In the genomic region with DNA sequence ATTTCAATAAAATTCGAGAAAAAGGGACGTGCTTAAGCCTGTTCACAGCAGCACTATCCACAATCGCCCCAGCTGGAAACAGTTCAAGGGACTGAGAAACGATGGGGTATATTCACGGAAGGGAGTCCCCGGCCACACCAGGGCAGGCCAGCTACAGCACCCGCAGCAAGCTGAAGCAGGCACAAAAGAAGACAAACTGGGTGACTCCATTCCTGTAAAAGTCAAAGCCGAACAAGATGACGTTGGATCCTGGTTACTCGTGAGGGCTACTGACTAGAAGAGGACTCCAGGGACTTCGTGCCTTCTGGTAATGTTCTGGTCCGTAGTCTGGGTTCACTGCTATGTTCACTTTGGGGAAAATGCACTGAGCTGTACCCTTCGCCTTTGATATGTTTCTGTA, we compare ENCODE assay signal across 19 cellular contexts. TPM values are rescaled to one million over a fixed set of nuclear protein-coding genes. Genes with fewer than 3 reads are reported as not detected.
DNase-seq lines count a peak whose midpoint lies in the region; ATAC-seq and TF ChIP-seq lines count a peak whose summit lies in the region.
"Had no signal": no experiment of that assay in that cellular context is flagged by ENCODE, and none has a peak within 500 bp of the region (broad histone marks: within the 10 kb centered on the region; RNA-seq: fewer than 3 reads in every experiment).

No MANE protein-coding gene starts in this region.

- ATAC-seq in IMR-90 (ENCODE audit: low read depth) = no peak
- ATAC-seq: stimulated activated naive B cell treated with anti-CD40 and anti-IgM and Interleukin-4, amounts not matched to agents 10 μg/mL and 1 μg/mL and 100 μg/mL, for 72 hours; T-helper 17 cell had no signal

- peak overlapping the region; percentile 100 for H2AK5ac ChIP-seq in IMR-90 (ENCODE audit: low read depth, low read length)

- H3K14ac ChIP-seq in IMR-90 (replicated peaks; ENCODE audit: low read depth, low read length) = peak overlapping the region; percentile 96

- H4K5ac ChIP-seq in IMR-90 (ENCODE audit: low read depth, low read length) = peak overlapping the region; percentile 96

- no peak for DNase-seq in IMR-90
- peak; percentile 12 for DNase-seq in testis
- no peak for DNase-seq in NCI-H526 (lab: John Stamatoyannopoulos, UW)
- no peak for DNase-seq in COLO668 (lab: John Stamatoyannopoulos, UW; ENCODE audit: unreplicated experiment)
- DNase-seq in T-helper 2 cell = no peak
- no peak for DNase-seq in effector CD8-positive, alpha-beta T cell (lab: John Stamatoyannopoulos, UW)
- DNase-seq: activated CD4-positive, CD25-positive, alpha-beta regulatory T cell treated with anti-CD3 and anti-CD28 coated beads, Interleukin-2, amount 50 U/mL, for 72 hours; activated naive CD4-positive, alpha-beta T cell; BE2C; DMS153; NCI-H1436 treated with DMSO at 0.1 percent for 48 hours; NCI-H2227 treated with DMSO at 0.1 percent for 48 hours; NK-92 treated with Interleukin-12 subunit alpha and Interleukin-12 subunit beta, amount 100 ng/mL, for 24 hours; small intestine; stimulated activated naive B cell treated with anti-CD40 and anti-IgM and Interleukin-4, amounts not matched to agents 10 μg/mL and 1 μg/mL and 100 μg/mL, for 72 hours; T-helper 17 cell had no signal

- peak overlapping the region; percentile 99 for H3K18ac ChIP-seq in IMR-90 (ENCODE audit: low read depth, low read length)

- H2BK120ac ChIP-seq in IMR-90 (ENCODE audit: low read depth, low read length) = peak overlapping the region; percentile 98

- peak overlapping the region; percentile 59 for H2AFZ ChIP-seq in IMR-90 (replicated peaks; ENCODE audit: low read length, poor library complexity)

- H2BK20ac ChIP-seq in IMR-90 (ENCODE audit: low read depth, low read length) = peak overlapping the region; percentile 99

- in situ Hi-C loops in IMR-90 (cut with MboI; ENCODE audit: low sequenced_read_pairs) = no loop called here

- H3K36me3 ChIP-seq in IMR-90 (ENCODE audit: control insufficient read depth, insufficient read depth, low read length) = peaks cover 18% of the 10 kb centered on the region
- H3K36me3 ChIP-seq in duodenal mucosa (ENCODE audit: control insufficient read depth in 1 of 2, insufficient read depth in 2 of 2, low read length in 2 of 2) = no peaks in the 10 kb centered on the region
- H3K36me3 ChIP-seq in muscle layer of duodenum (ENCODE audit: control insufficient read depth in 1 of 2, insufficient read depth in 2 of 2, low read length in 2 of 2) = peaks cover 4 to 6% of the 10 kb centered on the region in 2 donors
- H3K36me3 ChIP-seq in testis (ENCODE audit: low read depth, missing control alignments) = no peaks in the 10 kb centered on the region
- H3K36me3 ChIP-seq: BE2C had no signal

- peak overlapping the region; percentile 99 for H4K91ac ChIP-seq in IMR-90 (ENCODE audit: insufficient read depth, low read depth, low read length)

- H3K27ac ChIP-seq in IMR-90 (ENCODE audit: insufficient read depth, low read length) (peak overlapping the region; percentile 99), duodenal mucosa (ENCODE audit: low read depth, low read length) (peak overlapping the region; percentile 45), muscle layer of duodenum (ENCODE audit: low read length) (peak overlapping the region; percentile 85), testis (peak overlapping the region; percentile 8 to 84)
- H3K27ac ChIP-seq: KMS-11 had no signal

- H3K27me3 ChIP-seq in IMR-90 (ENCODE audit: control insufficient read depth, insufficient read depth, low read length) (no peaks in the 10 kb centered on the region), duodenal mucosa (ENCODE audit: control insufficient read depth in 1 of 2, insufficient read depth in 2 of 2, low read length in 2 of 2) (no peaks in the 10 kb centered on the region), muscle layer of duodenum (ENCODE audit: low read depth, low read length) (no peaks in the 10 kb centered on the region), testis (no peaks in the 10 kb centered on the region)
- H3K27me3 ChIP-seq: BE2C had no signal

- dilution Hi-C loops in IMR-90 (cut with HindIII; ENCODE audit: low sequenced_read_pairs, unreplicated experiment) = no loop called here

- H4K20me1 ChIP-seq in IMR-90 (ENCODE audit: insufficient read depth, low read length) = peaks cover 32% of the 10 kb centered on the region

- peaks cover 32 to 67% of the 10 kb centered on the region in 2 experiments; a peak in 3 of 4 replicates for H3K79me1 ChIP-seq in IMR-90 (ENCODE audit: low read depth in 1 of 2, low read length in 2 of 2)

- POLR2A ChIA-PET in IMR-90 (lab: Charles Lee; ENCODE audit: unreplicated experiment) = no interaction called here

- peak overlapping the region; percentile 92; the same call in 1 of the 2 replicates for H3K23ac ChIP-seq in IMR-90 (ENCODE audit: low read depth, low read length)

- peak overlapping the region; percentile 100 for H2BK5ac ChIP-seq in IMR-90 (ENCODE audit: low read depth, low read length, poor library complexity, severe bottlenecking)

- peaks cover 41% of the 10 kb centered on the region for H3K9me1 ChIP-seq in IMR-90 (ENCODE audit: insufficient read depth, low read length)

- CTCF ChIA-PET in IMR-90 (lab: Yijun Ruan, JAX) = no interaction called here

- TF ChIP-seq RAD21 in IMR-90 (IDR thresholded peaks at IDR 0.05; ENCODE audit: low read length) = no peak

- 100% methylated on average over 5 of the region's 13 CpGs; no CpG with 5 or more reads in 1 of the 2 experiments for WGBS in IMR-90 (ENCODE audit: extremely low coverage in 2 of 2, insufficient read length in 1 of 2), 2 experiments
- 75 to 78% methylated on average over 13 of the region's 13 CpGs for WGBS in testis, 2 donors

- peak overlapping the region; percentile 100 for H3K4ac ChIP-seq in IMR-90 (ENCODE audit: low read depth, low read length)

- H3K9ac ChIP-seq in IMR-90 (ENCODE audit: low read depth, low read length) (no peak overlapping the region; the same call in 1 of the 2 replicates), duodenal mucosa (ENCODE audit: low read depth in 1 of 2, low read length in 2 of 2) (no peak overlapping the region)
- H3K9ac ChIP-seq: KMS-11 had no signal

- peak overlapping the region; percentile 48 for H2AK9ac ChIP-seq in IMR-90 (replicated peaks; ENCODE audit: low read depth, low read length, poor library complexity)

- TF ChIP-seq POLR2A in IMR-90 (IDR thresholded peaks at IDR 0.05; ENCODE audit: low read depth, low read length) = no peak
- no peak for TF ChIP-seq POLR2A in testis (IDR thresholded peaks at IDR 0.05)

- 0 out of 2 replicates have a peak overlapping the region, but pooled peaks have one; percentile 32 for H3K56ac ChIP-seq in IMR-90 (ENCODE audit: extremely low read depth, insufficient read depth, low read length)

- H3K9me3 ChIP-seq in IMR-90 (ENCODE audit: control insufficient read depth, insufficient read depth, low read length) (no peaks in the 10 kb centered on the region), duodenal mucosa (ENCODE audit: control insufficient read depth in 1 of 2, low read length in 2 of 2) (no peaks in the 10 kb centered on the region), muscle layer of duodenum (ENCODE audit: control insufficient read depth in 1 of 2, low read length in 2 of 2) (no peaks in the 10 kb centered on the region), testis (no peaks in the 10 kb centered on the region)
- H3K9me3 ChIP-seq: BE2C had no signal

- H3K4me1 ChIP-seq in IMR-90 (ENCODE audit: control insufficient read depth, insufficient read depth, low read length) = peaks cover 43% of the 10 kb centered on the region
- H3K4me1 ChIP-seq in duodenal mucosa (ENCODE audit: control insufficient read depth in 1 of 2, insufficient read depth in 2 of 2, low read length in 2 of 2) = peaks cover 0 to 10% of the 10 kb centered on the region in 2 donors
- peaks cover 13 to 49% of the 10 kb centered on the region in 2 donors for H3K4me1 ChIP-seq in muscle layer of duodenum (ENCODE audit: control insufficient read depth in 1 of 2, insufficient read depth in 2 of 2, low read length in 2 of 2)
- H3K4me1 ChIP-seq in testis = peaks cover 18% of the 10 kb centered on the region
- H3K4me1 ChIP-seq: BE2C had no signal

- H3K4me3 ChIP-seq in IMR-90 (ENCODE audit: insufficient read depth, low read depth, low read length) = no peak overlapping the region
- no peak overlapping the region for H3K4me3 ChIP-seq in duodenal mucosa (ENCODE audit: low read depth in 1 of 2, low read length in 2 of 2)
- H3K4me3 ChIP-seq in muscle layer of duodenum (ENCODE audit: low read depth in 1 of 2, low read length in 2 of 2) = no peak overlapping the region
- no peak overlapping the region for H3K4me3 ChIP-seq in testis

- peak overlapping the region; percentile 90 to 99 for H4K8ac ChIP-seq in IMR-90 (ENCODE audit: low read depth in 2 of 2, low read length in 2 of 2)

- H3K4me2 ChIP-seq in IMR-90 (ENCODE audit: low read depth, low read length) = no peak overlapping the region
- H3K4me2 ChIP-seq: KMS-11 had no signal

- TF ChIP-seq CTCF in IMR-90 (conservative IDR thresholded peaks at IDR 0.05; ENCODE audit: low read depth, low read length) (no peak), testis (IDR thresholded peaks at IDR 0.05) (no peak)

- no TSS peak for BruUV-seq in IMR-90 (replicated peaks; lab: Mats Ljungman, UMichigan)

- H2BK15ac ChIP-seq in IMR-90 (ENCODE audit: low read depth, low read length) = peak overlapping the region; percentile 85

- intact Hi-C loops in IMR-90 (cut with micrococcal nuclease) = loop anchor here (2.0 kb wide), 1 partner anchor 55 kb away; no protein-coding TSS in a partner anchor
- intact Hi-C loops in testis (cut with DNase I; ENCODE audit: low total_unique reads) = no loop called here

TF ChIP-seq in IMR-90, 13 proteins besides CTCF, POLR2A, EP300 and RAD21 (continues in another document):
- no peak for TF ChIP-seq MXI1 (IDR thresholded peaks at IDR 0.05; ENCODE audit: borderline replicate concordance, low read depth, low read length)

RNA-seq across cellular contexts. Expression of a gene that starts 57.6 kb away (rescaled TPM):
- total RNA-seq in IMR-90 (2012; rRNA removed) (230 and 263 TPM in 2 replicates), testis (10 to 100 TPM; 35.5 to 39.0 TPM)
- polyA plus RNA-seq in IMR-90 (2012; rRNA removed) (301 and 337 TPM in 2 replicates), testis (ENCODE audit: insufficient read depth, low read depth, low replicate concordance) (43.0 TPM)
- 173 and 272 TPM in 2 replicates for polyA plus RNA-seq in IMR-90 (2012; cell fraction: cytosol; rRNA removed)
- 217 and 287 TPM in 2 replicates for polyA plus RNA-seq in IMR-90 (2012; cell fraction: nucleus; rRNA removed; ENCODE audit: low replicate concordance)

RNA-seq across cellular contexts. Expression of a gene that starts 57.8 kb away (rescaled TPM):
- total RNA-seq in IMR-90 (2012; rRNA removed) = 90.7 and 97.5 TPM in 2 replicates
- polyA plus RNA-seq in IMR-90 (2012; rRNA removed) = 457 and 533 TPM in 2 replicates
- polyA plus RNA-seq in IMR-90 (2012; cell fraction: cytosol; rRNA removed) = 220 and 733 TPM in 2 replicates
- 553 and 1,147 TPM in 2 replicates for polyA plus RNA-seq in IMR-90 (2012; cell fraction: nucleus; rRNA removed; ENCODE audit: low replicate concordance)
- 10 to 100 TPM; 81.0 to 89.9 TPM for total RNA-seq in testis
- polyA plus RNA-seq in testis (ENCODE audit: insufficient read depth, low read depth, low replicate concordance) = 69.1 TPM

Comparison
In these comparisons a context has a peak if more than half of its experiments do, and no peak if none do; other contexts are left out.
1. H3K27ac ChIP-seq: peak in every context shown above with its lines; median percentile 99 in IMR-90; 85 in muscle layer of duodenum; 46 in testis; 45 in duodenal mucosa.